ENCODE assay signal across 8 cellular contexts in the genomic region with DNA sequence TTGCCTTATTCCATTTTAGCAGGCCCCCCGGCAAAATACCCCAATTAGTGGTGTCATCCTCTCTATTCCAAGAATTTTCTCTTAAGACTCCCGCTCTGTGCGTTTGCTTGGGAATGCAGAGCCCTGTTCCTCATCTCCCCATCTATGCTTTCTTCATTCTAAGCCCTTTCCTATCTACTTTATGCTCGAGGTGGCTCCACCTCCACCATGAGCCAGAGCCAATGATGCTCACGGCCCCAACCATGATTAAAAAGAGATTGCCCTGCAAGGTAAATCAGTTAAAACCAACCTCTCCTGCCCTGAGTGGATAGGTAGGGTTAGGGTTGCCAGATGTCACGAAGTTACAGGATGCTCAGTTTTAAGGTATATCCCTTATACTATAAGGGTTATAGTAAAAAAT. TPM values are rescaled to one million over a fixed set of nuclear protein-coding genes. Genes with fewer than 3 reads are reported as not detected.
DNase-seq lines count a peak whose midpoint lies in the region; ATAC-seq, FAIRE-seq and TF ChIP-seq lines count a peak whose summit lies in the region.

No MANE protein-coding gene starts in this region.

- H3K18ac ChIP-seq in H1 (ENCODE audit: extremely low read depth, low read length) = peak overlapping the region; percentile 98; the same call in 1 of the 2 replicates

- no peak overlapping the region for H4K8ac ChIP-seq in H1 (ENCODE audit: extremely low read depth, insufficient read depth, low read length)

- in situ Hi-C loops in GM23248 (cut with MboI) (no loop called here), GM13977 (cut with MboI; ENCODE audit: low pct_unique_long_range_greater_than_20kb, low sequenced_read_pairs, unreplicated experiment) (no loop called here)

- WGBS in GM23248 (ENCODE audit: low coverage in 1 of 2, low lambda C conversion rate in 2 of 2, missing lambda C conversion rate in 2 of 2), 2 experiments = 91 to 92% methylated on average over 6 of the region's 6 CpGs
- WGBS in H1 (ENCODE audit: extremely low coverage in 1 of 2, insufficient coverage in 1 of 2, insufficient read length in 1 of 2, insufficient replicate concordance in 2 of 2, low coverage in 1 of 2, low lambda C conversion rate in 2 of 2, missing lambda C conversion rate in 1 of 2), 2 experiments = 73% methylated on average over 6 of the region's 6 CpGs; no CpG with 5 or more reads in 1 of the 2 experiments

- peak overlapping the region; percentile 96 for H2AFZ ChIP-seq in GM23248
- H2AFZ ChIP-seq in H1 (ENCODE audit: low read length) = peak overlapping the region; percentile 96; the same call in 1 of the 2 replicates

- H3K4me3 ChIP-seq in GM23248 (peak overlapping the region; percentile 83), RWPE2 (ENCODE audit: severe bottlenecking) (no peak overlapping the region), H1 (ENCODE audit: extremely low read depth in 1 of 4, insufficient read depth in 2 of 4, low read depth in 3 of 4, low read length in 4 of 4) (peak overlapping the region in 1 of 4 experiments; percentile 75; a peak in 3 of 8 replicates), skeletal muscle cell (ENCODE audit: low read depth, low read length) (peak overlapping the region; percentile 83)

- H2BK120ac ChIP-seq in H1 (replicated peaks; ENCODE audit: low read depth, low read length) = no peak overlapping the region

- H3K36me3 ChIP-seq in GM23248 (ENCODE audit: low read depth) (no peaks in the 10 kb centered on the region), RWPE2 (ENCODE audit: low read depth) (0 out of 2 replicates have a peak, but pooled peaks cover 5% of the 10 kb centered on the region), H1 (ENCODE audit: control insufficient read depth in 2 of 4, insufficient read depth in 4 of 4, low read length in 3 of 4) (no peaks in the 10 kb centered on the region)

- DNase-seq in GM23248 = peak; percentile 10
- DNase-seq in RWPE2 (ENCODE audit: low spot score) = no peak
- no peak for DNase-seq in H1 (ENCODE audit: low read depth in 1 of 2, low spot score in 2 of 2)
- DNase-seq in skeletal muscle cell (ENCODE audit: low read depth) = no peak
- DNase-seq in NCI-H526 treated with DMSO at 0.1 percent for 48 hours (lab: John Stamatoyannopoulos, UW) = no peak
- DNase-seq in NCI-H774 (lab: John Stamatoyannopoulos, UW) = no peak
- DNase-seq in GM19238 (ENCODE audit: insufficient read length, low spot score) = no peak
- DNase-seq in GM13977 (ENCODE audit: low spot score) = no peak

- peak overlapping the region; percentile 83 for H4K91ac ChIP-seq in H1 (replicated peaks; ENCODE audit: insufficient read length, low read length)

- H3K27ac ChIP-seq in GM23248 (peak overlapping the region; percentile 97), RWPE2 (ENCODE audit: poor library complexity, severe bottlenecking) (peak overlapping the region; percentile 80), H1 (ENCODE audit: low read depth, low read length) (no peak overlapping the region)

- peak overlapping the region; percentile 91 for H4K5ac ChIP-seq in H1 (ENCODE audit: insufficient read length, low read depth, low read length)

- no peak for TF ChIP-seq EP300 in H1 (IDR thresholded peaks at IDR 0.05; ENCODE audit: borderline replicate concordance in 1 of 2, low read depth in 2 of 2, low read length in 2 of 2)

- H3K27me3 ChIP-seq in GM23248 (replicated peaks; ENCODE audit: insufficient read depth) (no peaks in the 10 kb centered on the region), RWPE2 (ENCODE audit: insufficient read depth, poor library complexity, severe bottlenecking) (no peaks in the 10 kb centered on the region), H1 (replicated peaks in 1 of 4; ENCODE audit: control insufficient read depth in 3 of 4, extremely low read depth in 1 of 4, insufficient read depth in 3 of 4, low read length in 3 of 4) (no peaks in the 10 kb centered on the region)

- H3K9ac ChIP-seq in GM23248 (peak overlapping the region; percentile 98), H1 (replicated peaks in 1 of 4; ENCODE audit: extremely low read depth in 1 of 4, low read depth in 3 of 4, low read length in 3 of 4) (no peak overlapping the region)

- H3K79me2 ChIP-seq in GM23248 (ENCODE audit: insufficient read depth) (peaks cover 32% of the 10 kb centered on the region), H1 (ENCODE audit: control insufficient read depth in 1 of 2, insufficient read depth in 2 of 2, low read length in 2 of 2) (no peaks in the 10 kb centered on the region; a peak in 2 of 4 replicates)

- no peak overlapping the region for H3K23ac ChIP-seq in H1 (ENCODE audit: insufficient read length)

- H3K4ac ChIP-seq in H1 (replicated peaks; ENCODE audit: insufficient read length, low read depth, low read length) = no peak overlapping the region

- no peak for TF ChIP-seq CTCF in RWPE2 (IDR thresholded peaks at IDR 0.05; ENCODE audit: poor library complexity, severe bottlenecking)
- TF ChIP-seq CTCF in H1 (IDR thresholded peaks at IDR 0.05; ENCODE audit: control extremely low read depth in 1 of 3, insufficient read depth in 1 of 3, low read depth in 1 of 3, low read length in 3 of 3) = no peak
- no peak for TF ChIP-seq CTCF in GM13977 (IDR thresholded peaks at IDR 0.05; ENCODE audit: extremely low read depth, insufficient read depth, missing control alignments)

- no peak overlapping the region for H2BK5ac ChIP-seq in H1 (ENCODE audit: low read depth, low read length)

- H2BK20ac ChIP-seq in H1 (ENCODE audit: low read length) = no peak overlapping the region

- H3K79me1 ChIP-seq in H1 (ENCODE audit: low read depth, low read length) = 0 out of 2 replicates have a peak, but pooled peaks cover 3% of the 10 kb centered on the region

- no peak for FAIRE-seq in H1 (lab: Jason Lieb, UNC)

- no peaks in the 10 kb centered on the region for H3K9me3 ChIP-seq in GM23248 (ENCODE audit: low read depth)
- no peaks in the 10 kb centered on the region for H3K9me3 ChIP-seq in RWPE2 (ENCODE audit: severe bottlenecking)
- H3K9me3 ChIP-seq in H1 (ENCODE audit: insufficient read depth in 2 of 2, low read depth in 1 of 2, low read length in 1 of 2) = no peaks in the 10 kb centered on the region

- no peak overlapping the region for H2AK5ac ChIP-seq in H1 (ENCODE audit: low read depth, low read length)

- H2BK12ac ChIP-seq in H1 (ENCODE audit: low read depth, low read length) = no peak overlapping the region

- no peak overlapping the region for H3K56ac ChIP-seq in H1 (replicated peaks; ENCODE audit: insufficient read length, low read depth, low read length)

- no peak for ATAC-seq in RWPE2 (ENCODE audit: low read depth)

- H3F3A ChIP-seq in GM23248 (ENCODE audit: insufficient read depth) = peaks cover 32% of the 10 kb centered on the region

- POLR2A ChIA-PET in H1 (lab: Charles Lee; ENCODE audit: partially characterized antibody) = interaction anchor here (0.6 to 5.6 kb wide), 12 partner anchors 10 to 529 kb away, joined by 3 to 54 read pairs (median 4); a partner anchor contains a TSS

- H4K20me1 ChIP-seq in GM23248 (ENCODE audit: insufficient read depth) (no peaks in the 10 kb centered on the region), H1 (replicated peaks in 1 of 2; ENCODE audit: control insufficient read depth in 1 of 2, insufficient read depth in 2 of 2, low read length in 2 of 2) (no peaks in the 10 kb centered on the region)

- TF ChIP-seq POLR2A in H1 (IDR thresholded peaks at IDR 0.05; ENCODE audit: control extremely low read depth in 1 of 2, low read depth in 2 of 2, low read length in 2 of 2) = no peak

- H3K4me2 ChIP-seq in GM23248 (ENCODE audit: unreplicated experiment) (peak overlapping the region; percentile 80), H1 (ENCODE audit: insufficient read depth in 1 of 2, low read depth in 2 of 2, low read length in 2 of 2) (peak overlapping the region; percentile 78 to 87; a peak in 3 of 4 replicates)

- no peak for TF ChIP-seq RAD21 in H1 (IDR thresholded peaks at IDR 0.05 in 1 of 2, conservative IDR thresholded peaks at IDR 0.05 in 1 of 2; ENCODE audit: low read depth in 2 of 2, low read length in 2 of 2)

- H3K23me2 ChIP-seq in H1 (ENCODE audit: low read depth, low read length) = peaks cover 9% of the 10 kb centered on the region

- H3K14ac ChIP-seq in H1 (ENCODE audit: insufficient read length) = no peak overlapping the region

- H2BK15ac ChIP-seq in H1 (ENCODE audit: low read length) = no peak overlapping the region

- no peaks in the 10 kb centered on the region for H3K9me2 ChIP-seq in GM23248 (ENCODE audit: insufficient read depth)

- CTCF ChIA-PET in H1 (lab: Charles Lee; ENCODE audit: partially characterized antibody) = interaction anchor here (0.5 to 1.2 kb wide), 5 partner anchors 9 to 96 kb away, joined by 3 read pairs; no protein-coding TSS in a partner anchor

- peaks cover 12% of the 10 kb centered on the region for H3K4me1 ChIP-seq in GM23248 (ENCODE audit: insufficient read depth)
- H3K4me1 ChIP-seq in RWPE2 (ENCODE audit: insufficient read depth, poor library complexity, severe bottlenecking) = peaks cover 5% of the 10 kb centered on the region
- H3K4me1 ChIP-seq in H1 (replicated peaks in 1 of 4; ENCODE audit: control insufficient read depth in 3 of 4, insufficient read depth in 4 of 4, low read length in 3 of 4) = peaks cover 0 to 12% (median 8%) of the 10 kb centered on the region in 4 experiments; a peak in 6 of 7 replicates

RNA-seq across cellular contexts. Expression of a gene that starts 0.7 kb away (rescaled TPM):
- 112 and 170 TPM in 2 replicates for total RNA-seq in GM23248 (2014; rRNA removed; shearing (Covaris generic))
- polyA plus RNA-seq in GM23248 (2016; fragmentation: Nextera tagmentation; extraction: Ambion mirVana) (102 and 103 TPM in 2 replicates), H1 (2011; rRNA removed) (20.1 and 22.8 TPM in 2 replicates)
- 30.8 and 34.5 TPM in 2 replicates for total RNA-seq in H1 (2021; fragmentation: NEBNext Ultra II Directional; extraction: Animal tissue kit (Norgen Biotek cat#: 25700))
- 27.2 TPM for polyA plus RNA-seq in H1 (2011; cell fraction: cytosol; rRNA removed)
- polyA plus RNA-seq in H1 (2011; cell fraction: nucleus; rRNA removed) = 34.6 TPM
- 28.8 to 35.9 TPM (median 32.2 TPM) in 4 replicates for polyA plus RNA-seq in H1 (2012, experiment 1 of 2)
- polyA plus RNA-seq in H1 (2012, experiment 2 of 2) = 23.7 TPM
- 46.3 TPM for polyA plus RNA-seq in H1 (2013, experiment 1 of 2)
- 52.6 TPM for polyA plus RNA-seq in H1 (2013, experiment 2 of 2)
- 31.6 and 32.9 TPM in 2 replicates for polyA minus RNA-seq in H1 (2011; rRNA and poly(A)+ RNA removed)
- 16.2 TPM for polyA minus RNA-seq in H1 (2011; cell fraction: cytosol; rRNA and poly(A)+ RNA removed)
- polyA minus RNA-seq in H1 (2011; cell fraction: nucleus; rRNA and poly(A)+ RNA removed) = 13.2 TPM

RNA-seq across cellular contexts. Expression of a gene that starts 27.7 kb away (rescaled TPM):
- 41.2 and 41.4 TPM in 2 replicates for total RNA-seq in GM23248 (2014; rRNA removed; shearing (Covaris generic))
- polyA plus RNA-seq in GM23248 (2016; fragmentation: Nextera tagmentation; extraction: Ambion mirVana) = 34.0 and 36.4 TPM in 2 replicates
- 19.6 and 20.2 TPM in 2 replicates for total RNA-seq in H1 (2021; fragmentation: NEBNext Ultra II Directional; extraction: Animal tissue kit (Norgen Biotek cat#: 25700))
- 6.0 and 11.1 TPM in 2 replicates for polyA plus RNA-seq in H1 (2011; rRNA removed)
- polyA plus RNA-seq in H1 (2011; cell fraction: cytosol; rRNA removed) = 10.3 TPM
- polyA plus RNA-seq in H1 (2011; cell fraction: nucleus; rRNA removed) = 8.6 TPM
- polyA plus RNA-seq in H1 (2012, experiment 1 of 2) = 10.9 to 13.2 TPM (median 11.8 TPM) in 4 replicates
- 3.1 TPM for polyA plus RNA-seq in H1 (2012, experiment 2 of 2)
- 16.2 TPM for polyA plus RNA-seq in H1 (2013, experiment 1 of 2)
- 14.3 TPM for polyA plus RNA-seq in H1 (2013, experiment 2 of 2)
- 14.7 and 25.3 TPM in 2 replicates for polyA minus RNA-seq in H1 (2011; rRNA and poly(A)+ RNA removed)
- polyA minus RNA-seq in H1 (2011; cell fraction: cytosol; rRNA and poly(A)+ RNA removed) = 8.1 TPM
- polyA minus RNA-seq in H1 (2011; cell fraction: nucleus; rRNA and poly(A)+ RNA removed) = 25.6 TPM

RNA-seq across cellular contexts. Expression of a gene that starts 31.4 kb away (rescaled TPM):
- 4.9 and 10.1 TPM in 2 replicates for total RNA-seq in GM23248 (2014; rRNA removed; shearing (Covaris generic))
- polyA plus RNA-seq in GM23248 (2016; fragmentation: Nextera tagmentation; extraction: Ambion mirVana) = 5.8 and 6.2 TPM in 2 replicates
- 7.2 and 10.3 TPM in 2 replicates for total RNA-seq in H1 (2021; fragmentation: NEBNext Ultra II Directional; extraction: Animal tissue kit (Norgen Biotek cat#: 25700))
- polyA plus RNA-seq in H1 (2011; rRNA removed) = 4.4 and 4.8 TPM in 2 replicates
- polyA plus RNA-seq in H1 (2011; cell fraction: cytosol; rRNA removed) = 6.5 TPM
- polyA plus RNA-seq in H1 (2011; cell fraction: nucleus; rRNA removed) = 3.4 TPM
- 5.4 to 7.1 TPM (median 5.9 TPM) in 4 replicates for polyA plus RNA-seq in H1 (2012, experiment 1 of 2)
- 4.8 TPM for polyA plus RNA-seq in H1 (2012, experiment 2 of 2)
- 6.6 TPM for polyA plus RNA-seq in H1 (2013, experiment 1 of 2)
- 6.5 TPM for polyA plus RNA-seq in H1 (2013, experiment 2 of 2)
- polyA minus RNA-seq in H1 (2011; rRNA and poly(A)+ RNA removed) = 3.3 and 5.1 TPM in 2 replicates
- polyA minus RNA-seq in H1 (2011; cell fraction: cytosol; rRNA and poly(A)+ RNA removed) = 5.1 TPM
- polyA minus RNA-seq in H1 (2011; cell fraction: nucleus; rRNA and poly(A)+ RNA removed) = 5.4 TPM
